ENCODE assay signal across 1 cellular context in the genomic region with DNA sequence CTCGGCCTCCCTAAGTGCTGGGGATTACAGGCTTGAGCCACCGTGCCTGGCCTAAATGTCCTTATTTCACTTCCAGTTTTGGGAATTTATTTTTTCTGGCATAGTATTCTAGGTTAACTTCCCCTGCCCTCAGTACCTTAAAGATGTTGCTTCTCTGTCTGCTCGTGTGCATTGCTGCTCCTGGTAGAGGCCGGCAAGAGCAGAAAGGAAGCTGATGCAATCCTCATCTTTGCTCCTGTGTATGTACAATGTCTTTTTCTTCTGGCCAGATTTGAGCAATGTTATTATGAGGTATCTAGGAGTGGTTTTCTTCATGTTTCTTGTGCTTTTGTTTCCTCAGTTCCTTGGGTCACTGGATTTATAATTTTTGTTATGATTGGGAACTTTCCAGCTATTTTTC.
TF ChIP-seq lines count a peak whose summit lies in the region.
"Not testable (repeated sequence)": the region's sequence is repeated elsewhere in the genome, so short reads cannot be mapped to it uniquely, and the experiment has no call there.

No MANE protein-coding gene starts in this region.

TF ChIP-seq in K562, 482 proteins besides CTCF, POLR2A, EP300 and RAD21 (continued from another document):
- TF ChIP-seq MGA (IDR thresholded peaks at IDR 0.05) (0 out of 2 replicates have a peak, but pooled peaks have one; percentile 14), DMBX1 (CRISPR knock-in tag; IDR thresholded peaks at IDR 0.05; ENCODE audit: borderline replicate concordance) (peak; percentile 20; the same call in 1 of the 2 replicates), CEBPG (tag; conservative IDR thresholded peaks at IDR 0.05 in 1 of 2, IDR thresholded peaks at IDR 0.05 in 1 of 2) (peak; percentile 24 to 77; a peak in 3 of 4 replicates)
- TF ChIP-seq, protein P1, sequence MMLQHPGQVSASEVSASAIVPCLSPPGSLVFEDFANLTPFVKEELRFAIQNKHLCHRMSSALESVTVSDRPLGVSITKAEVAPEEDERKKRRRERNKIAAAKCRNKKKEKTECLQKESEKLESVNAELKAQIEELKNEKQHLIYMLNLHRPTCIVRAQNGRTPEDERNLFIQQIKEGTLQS (IDR thresholded peaks at IDR 0.05), result peak; percentile 49; the same call in 1 of the 2 replicates
- TF ChIP-seq, protein P1 (CRISPR knock-in tag; conservative IDR thresholded peaks at IDR 0.05), result not testable (repeated sequence)
- not testable (repeated sequence) for TF ChIP-seq CEBPG (CRISPR knock-in tag; IDR thresholded peaks at IDR 0.05)
TF ChIP-seq in K562: peak in this region for 5; not testable (repeated sequence) for 477.
